16 cellular contexts compared by ENCODE assay signal in genomic region chr13:99287544-99287943, GRCh38. TPM values are rescaled to one million over a fixed set of nuclear protein-coding genes. Genes with fewer than 3 reads are reported as not detected.
DNase-seq lines count a peak whose midpoint lies in the region; ATAC-seq and FAIRE-seq lines count a peak whose summit lies in the region.
"Had no signal": no experiment of that assay in that cellular context is flagged by ENCODE, and none has a peak within 500 bp of the region (broad histone marks: within the 10 kb centered on the region; RNA-seq: fewer than 3 reads in every experiment).

No MANE protein-coding gene starts in this region.

- no peaks in the 10 kb centered on the region for H3K27me3 Mint-ChIP-seq in CD4-positive, CD25-positive, alpha-beta regulatory T cell

- peak; percentile 35 for FAIRE-seq in GM18507 (lab: Jason Lieb, UNC)

- no peaks in the 10 kb centered on the region for H3K9me3 ChIP-seq in CD4-positive, CD25-positive, alpha-beta regulatory T cell (ENCODE audit: control insufficient read depth in 2 of 2, low read length in 2 of 2)
- no peaks in the 10 kb centered on the region for H3K9me3 ChIP-seq in MG63
- no peaks in the 10 kb centered on the region for H3K9me3 ChIP-seq in effector memory CD4-positive, alpha-beta T cell (ENCODE audit: control insufficient read depth, low read length)
- H3K9me3 ChIP-seq: Caco-2 had no signal

- H3K36me3 Mint-ChIP-seq in CD4-positive, CD25-positive, alpha-beta regulatory T cell, result peaks cover 28% of the 10 kb centered on the region

- no peak overlapping the region for H3K4me3 ChIP-seq in CD4-positive, CD25-positive, alpha-beta regulatory T cell (ENCODE audit: low read depth, low read length)
- no peak overlapping the region for H3K4me3 ChIP-seq in MG63
- no peak overlapping the region for H3K4me3 ChIP-seq in effector memory CD4-positive, alpha-beta T cell (ENCODE audit: insufficient read depth, low read depth, low read length, poor library complexity, severe bottlenecking)
- H3K4me3 ChIP-seq: lung had no signal

- H3K4me1 Mint-ChIP-seq in CD4-positive, CD25-positive, alpha-beta regulatory T cell, result peaks cover 50 to 89% (median 61%) of the 10 kb centered on the region in 4 donors

- H3K27ac Mint-ChIP-seq in CD4-positive, CD25-positive, alpha-beta regulatory T cell, result peak overlapping the region; percentile 40 to 94 (median 90)

- H3K4me3 Mint-ChIP-seq in CD4-positive, CD25-positive, alpha-beta regulatory T cell, result peak overlapping the region in 3 of 4 donors; percentile 22 to 72 (median 33)

- H3K4me1 ChIP-seq in CD4-positive, CD25-positive, alpha-beta regulatory T cell (ENCODE audit: control insufficient read depth, insufficient read depth, low read length, poor library complexity, severe bottlenecking), result peaks cover 85% of the 10 kb centered on the region
- H3K4me1 ChIP-seq in effector memory CD4-positive, alpha-beta T cell (ENCODE audit: control insufficient read depth, insufficient read depth, low read length, poor library complexity, severe bottlenecking), result peaks cover 60% of the 10 kb centered on the region
- H3K4me1 ChIP-seq: Caco-2 had no signal

- no peak for DNase-seq in CD4-positive, CD25-positive, alpha-beta regulatory T cell
- DNase-seq in GM18507 (ENCODE audit: extremely low spot score, insufficient read length, low read depth), result no peak
- peak; percentile 12 for DNase-seq in MG63
- no peak for DNase-seq in effector memory CD4-positive, alpha-beta T cell
- DNase-seq in SHP77 treated with DMSO at 0.1 percent for 48 hours (lab: John Stamatoyannopoulos, UW), result no peak
- DNase-seq in ecto neural progenitor cell (ENCODE audit: low spot score), result no peak
- DNase-seq in nucleus accumbens (lab: John Stamatoyannopoulos, UW), result no peak
- DNase-seq: Caco-2, erythroblast, hypothalamus, NCI-H2171 had no signal

- H3K36me3 ChIP-seq in CD4-positive, CD25-positive, alpha-beta regulatory T cell (ENCODE audit: control insufficient read depth, insufficient read depth, low read length), result peaks cover 12% of the 10 kb centered on the region
- no peaks in the 10 kb centered on the region; the same call in 1 of the 2 replicates for H3K36me3 ChIP-seq in MG63
- H3K36me3 ChIP-seq in effector memory CD4-positive, alpha-beta T cell (ENCODE audit: control insufficient read depth, insufficient read depth, low read length), result no peaks in the 10 kb centered on the region

- H3K27me3 ChIP-seq in CD4-positive, CD25-positive, alpha-beta regulatory T cell (ENCODE audit: control insufficient read depth, insufficient read depth, low read length), result no peaks in the 10 kb centered on the region
- H3K27me3 ChIP-seq in MG63, result no peaks in the 10 kb centered on the region
- no peaks in the 10 kb centered on the region for H3K27me3 ChIP-seq in effector memory CD4-positive, alpha-beta T cell (replicated peaks; ENCODE audit: control insufficient read depth, insufficient read depth, low read length, poor library complexity, severe bottlenecking)

- peak overlapping the region; percentile 30 for H3K27ac ChIP-seq in CD4-positive, CD25-positive, alpha-beta regulatory T cell (ENCODE audit: insufficient read depth, low read length, poor library complexity, severe bottlenecking)
- H3K27ac ChIP-seq in effector memory CD4-positive, alpha-beta T cell (ENCODE audit: insufficient read depth, low read length, poor library complexity, severe bottlenecking), result peak overlapping the region; percentile 42

- H3K9me3 Mint-ChIP-seq in CD4-positive, CD25-positive, alpha-beta regulatory T cell, result no peaks in the 10 kb centered on the region

- ATAC-seq in CD4-positive, CD25-positive, alpha-beta regulatory T cell (ENCODE audit: low read depth in 2 of 2), result no peak
- ATAC-seq in GM19328 (IDR thresholded peaks at IDR 0.05; ENCODE audit: unreplicated experiment), result no peak

RNA-seq across cellular contexts. Expression of gene GPR183, which starts 19.7 kb away (rescaled TPM):
- total RNA-seq in CD4-positive, CD25-positive, alpha-beta regulatory T cell, result 206 TPM
- polyA plus RNA-seq in CD4-positive, CD25-positive, alpha-beta regulatory T cell, result 100 to 1,000 TPM; 262 to 418 (median 324) TPM
- total RNA-seq in MG63 (2014; rRNA removed; shearing (Covaris generic); ENCODE audit: low replicate concordance), result not detected in 2 replicates
- total RNA-seq: Caco-2, OCI-LY7 had no signal

RNA-seq across cellular contexts. Expression of gene GPR18, which starts 29.4 kb away (rescaled TPM):
- 8.6 TPM for total RNA-seq in CD4-positive, CD25-positive, alpha-beta regulatory T cell
- 10 to 100 TPM in 2 of 4 donors, 1 to 10 TPM in 2; 6.1 to 22.6 (median 10.5) TPM for polyA plus RNA-seq in CD4-positive, CD25-positive, alpha-beta regulatory T cell
- total RNA-seq in MG63 (2014; rRNA removed; shearing (Covaris generic); ENCODE audit: low replicate concordance), result not detected in 2 replicates
- total RNA-seq: Caco-2, M059J, osteocyte had no signal

Comparison
In these comparisons a context has a peak if more than half of its experiments do, and no peak if none do; other contexts are left out.
1. RNA of gene GPR183, which starts 19.7 kb away (total RNA-seq): 206 TPM in CD4-positive, CD25-positive, alpha-beta regulatory T cell (single experiment); not detected in MG63; every median in the first group is over 100 times any median in the second.